In the genomic region with DNA sequence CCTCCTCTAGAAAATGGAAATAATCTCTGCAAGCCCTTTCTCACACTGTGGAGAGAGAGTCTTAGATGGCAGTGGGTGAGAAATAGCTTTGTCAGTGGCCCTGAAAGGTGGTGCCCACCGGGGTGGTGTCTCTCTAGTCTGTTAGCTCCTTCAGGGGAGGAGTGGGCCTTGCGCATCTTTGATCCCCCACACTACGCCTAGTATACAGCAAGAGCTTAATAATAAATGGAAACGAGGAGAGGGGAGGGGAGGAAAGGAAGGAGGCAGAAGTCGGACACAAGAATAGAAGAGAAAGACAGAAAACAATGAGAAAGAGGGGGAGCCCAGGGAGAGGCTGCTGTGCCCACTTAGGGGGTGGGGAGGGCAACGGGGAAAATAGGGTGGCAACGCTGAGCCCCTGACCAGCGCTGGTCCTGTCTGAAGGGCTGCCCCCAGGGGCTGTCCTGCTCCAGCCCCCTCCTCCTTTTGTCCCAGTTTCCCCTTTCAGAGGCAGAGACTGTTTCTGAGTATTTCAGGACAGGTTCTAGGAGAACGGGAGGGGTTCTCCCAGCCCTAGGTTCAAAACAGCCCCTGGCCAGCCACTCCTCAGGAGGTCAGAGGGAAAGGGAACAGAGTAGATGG, we compare ENCODE assay signal across 8 cellular contexts. TPM values are rescaled to one million over a fixed set of nuclear protein-coding genes. Genes with fewer than 3 reads are reported as not detected.
A peak's percentile ranks its signal among the peaks of the same experiment; 100 is the strongest.
DNase-seq lines count a peak whose midpoint lies in the region; ATAC-seq and TF ChIP-seq lines count a peak whose summit lies in the region.

No MANE protein-coding gene starts in this region.

- peaks cover 71 to 84% (median 77%) of the 10 kb centered on the region in 7 donors for H3K4me1 Mint-ChIP-seq in naive thymus-derived CD4-positive, alpha-beta T cell

- H3K9me3 ChIP-seq in right atrium auricular region, result no peaks in the 10 kb centered on the region
- no peaks in the 10 kb centered on the region for H3K9me3 ChIP-seq in naive thymus-derived CD4-positive, alpha-beta T cell (ENCODE audit: control insufficient read depth in 2 of 3, low read length in 3 of 3)

- peaks cover 0 to 4% (median 0%) of the 10 kb centered on the region in 11 donors for H3K9me3 Mint-ChIP-seq in naive thymus-derived CD4-positive, alpha-beta T cell

- DNase-seq in right atrium auricular region (ENCODE audit: low spot score), result no peak
- DNase-seq in cardiac septum (ENCODE audit: low spot score), result no peak
- DNase-seq in coronary artery (ENCODE audit: low spot score), result peak; percentile 68
- no peak for DNase-seq in naive thymus-derived CD4-positive, alpha-beta T cell
- DNase-seq in posterior vena cava (ENCODE audit: low spot score), result no peak
- DNase-seq in GM03348 (ENCODE audit: low spot score), result no peak
- no peak for DNase-seq in hepatic stellate cell (ENCODE audit: low spot score)

- CTCF ChIA-PET in naive thymus-derived CD4-positive, alpha-beta T cell (lab: Charles Lee), result interaction anchor here (0.6 to 5.7 kb wide), 6 partner anchors 10 to 33 kb away, joined by 3 to 36 read pairs (median 5); no protein-coding TSS in a partner anchor

- no peak for ATAC-seq in naive thymus-derived CD4-positive, alpha-beta T cell
- ATAC-seq in GM21390 (IDR thresholded peaks at IDR 0.05; ENCODE audit: unreplicated experiment), result no peak

- H3K27me3 ChIP-seq in right atrium auricular region, result no peaks in the 10 kb centered on the region
- no peaks in the 10 kb centered on the region for H3K27me3 ChIP-seq in naive thymus-derived CD4-positive, alpha-beta T cell (ENCODE audit: control insufficient read depth in 2 of 2, insufficient read depth in 2 of 2, low read length in 2 of 2)

- POLR2A ChIA-PET in naive thymus-derived CD4-positive, alpha-beta T cell (lab: Charles Lee), result interaction anchor here (0.7 to 8.6 kb wide), 8 partner anchors 9 to 73 kb away, joined by 3 to 94 read pairs (median 10); no protein-coding TSS in a partner anchor

- peaks cover 0 to 7% (median 0%) of the 10 kb centered on the region in 5 donors for H3K36me3 Mint-ChIP-seq in naive thymus-derived CD4-positive, alpha-beta T cell

- H3K4me1 ChIP-seq in right atrium auricular region, result peaks cover 4 to 74% of the 10 kb centered on the region in 2 donors
- H3K4me1 ChIP-seq in naive thymus-derived CD4-positive, alpha-beta T cell (ENCODE audit: control insufficient read depth in 2 of 2, insufficient read depth in 2 of 2, low read length in 2 of 2), result peaks cover 9 to 64% of the 10 kb centered on the region in 2 donors

- peak overlapping the region; percentile 74 to 77 for H3K4me3 ChIP-seq in right atrium auricular region
- peak overlapping the region; percentile 76 for H3K4me3 ChIP-seq in coronary artery
- H3K4me3 ChIP-seq in naive thymus-derived CD4-positive, alpha-beta T cell (ENCODE audit: low read length), result peak overlapping the region; percentile 72

- H3K36me3 ChIP-seq in right atrium auricular region, result no peaks in the 10 kb centered on the region
- no peaks in the 10 kb centered on the region for H3K36me3 ChIP-seq in naive thymus-derived CD4-positive, alpha-beta T cell (ENCODE audit: control insufficient read depth in 2 of 3, insufficient read depth in 3 of 3, low read length in 3 of 3)

- TF ChIP-seq CTCF in right atrium auricular region (IDR thresholded peaks at IDR 0.05) (no peak), coronary artery (IDR thresholded peaks at IDR 0.05) (no peak)

- intact Hi-C loops in cardiac septum (cut with DNase I) (no loop called here), posterior vena cava (cut with DNase I) (no loop called here)
- intact Hi-C loops in naive thymus-derived CD4-positive, alpha-beta T cell (cut with micrococcal nuclease), result loop anchor here (1.0 to 2.0 kb wide), 2 partner anchors 10 to 35 kb away; no protein-coding TSS in a partner anchor

- H3K27ac Mint-ChIP-seq in naive thymus-derived CD4-positive, alpha-beta T cell, result peak overlapping the region; percentile 80 to 98 (median 93)

- H3K27ac ChIP-seq in right atrium auricular region (peak overlapping the region; percentile 90 to 93), coronary artery (peak overlapping the region in 1 of 2 donors; percentile 85)
- peak overlapping the region; percentile 83 for H3K27ac ChIP-seq in naive thymus-derived CD4-positive, alpha-beta T cell (ENCODE audit: low read depth, low read length)

- H3K4me3 Mint-ChIP-seq in naive thymus-derived CD4-positive, alpha-beta T cell, result peak overlapping the region; percentile 84 to 97 (median 92)

- no peaks in the 10 kb centered on the region for H3K27me3 Mint-ChIP-seq in naive thymus-derived CD4-positive, alpha-beta T cell

RNA-seq across cellular contexts. Expression of gene ARRB1, which starts 1.2 kb away (rescaled TPM):
- total RNA-seq in right atrium auricular region, result 10 to 100 TPM; 19.4 to 22.9 TPM
- total RNA-seq in cardiac septum, result 21.4 TPM
- total RNA-seq in naive thymus-derived CD4-positive, alpha-beta T cell, result 100 to 1,000 TPM in 1 of 5 experiments, 10 to 100 TPM in 4; 47.8 to 104 (median 63.9) TPM
- polyA plus RNA-seq in naive thymus-derived CD4-positive, alpha-beta T cell, result 1 to 10 TPM; 7.5 to 9.0 TPM
- 10 to 100 TPM; 42.3 to 44.3 TPM for total RNA-seq in posterior vena cava

RNA-seq across cellular contexts. Expression of gene RPS3, which starts 49.1 kb away (rescaled TPM):
- total RNA-seq in right atrium auricular region (100 to 1,000 TPM; 391 to 983 TPM), cardiac septum (717 TPM), posterior vena cava (1,000 to 10,000 TPM; 1,304 to 1,399 TPM)
- 1,000 to 10,000 TPM; 3,135 to 5,501 (median 5,089) TPM for total RNA-seq in naive thymus-derived CD4-positive, alpha-beta T cell
- polyA plus RNA-seq in naive thymus-derived CD4-positive, alpha-beta T cell, result 1,000 to 10,000 TPM; 6,041 to 7,167 TPM

Comparison
In these comparisons a context has a peak if more than half of its experiments do, and no peak if none do; other contexts are left out.
1. intact Hi-C loops: an anchor here in naive thymus-derived CD4-positive, alpha-beta T cell (1.0 to 2.0 kb wide); none called in cardiac septum and posterior vena cava.